10 cellular contexts compared by ENCODE assay signal in the genomic region with DNA sequence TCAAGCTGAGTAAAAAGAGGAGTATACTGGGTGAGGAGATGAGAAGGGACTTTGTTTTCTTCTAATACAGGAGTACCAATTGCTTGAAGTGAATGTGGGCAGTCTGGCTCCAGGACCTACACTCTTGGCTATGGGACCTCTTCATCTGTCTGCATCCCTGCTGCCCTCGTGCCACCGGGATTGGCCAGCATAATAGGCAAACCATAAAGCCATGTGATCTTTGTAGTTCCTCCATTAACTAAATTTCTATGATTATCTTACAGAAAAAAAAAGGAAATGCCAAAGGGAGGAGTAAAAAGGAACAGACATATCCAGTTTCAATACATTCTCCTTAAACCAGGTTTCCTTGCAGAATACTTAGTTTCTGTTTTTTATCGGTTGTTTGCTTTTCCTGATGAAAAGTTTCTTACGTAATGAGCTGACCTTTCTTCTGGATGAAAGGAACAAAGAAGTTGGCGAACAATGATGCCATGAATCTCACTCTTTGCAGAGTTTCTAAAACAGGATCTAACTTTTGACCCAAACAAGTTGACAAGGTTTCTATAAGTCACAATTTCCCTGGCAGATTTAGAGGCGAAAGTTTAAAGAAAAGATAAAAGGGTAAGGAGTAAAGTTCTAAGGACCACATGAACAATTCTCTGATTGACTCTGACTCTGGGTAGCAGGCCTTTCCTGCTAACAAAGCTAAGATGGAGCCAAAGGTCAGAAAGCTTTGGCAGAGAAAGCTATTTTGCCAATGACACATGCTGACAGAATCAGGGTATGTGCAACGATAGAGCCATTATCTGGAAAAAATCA. TPM values are rescaled to one million over a fixed set of nuclear protein-coding genes. Genes with fewer than 3 reads are reported as not detected.
DNase-seq lines count a peak whose midpoint lies in the region; ATAC-seq and TF ChIP-seq lines count a peak whose summit lies in the region.
"Had no signal": no experiment of that assay in that cellular context is flagged by ENCODE, and none has a peak within 500 bp of the region (broad histone marks: within the 10 kb centered on the region; RNA-seq: fewer than 3 reads in every experiment).

No MANE protein-coding gene starts in this region.

- CTCF ChIA-PET in SK-N-SH (lab: Yijun Ruan, JAX): interaction anchor here (1.1 to 1.5 kb wide), 2 partner anchors 40 to 67 kb away, joined by 3 to 4 read pairs; no protein-coding TSS in a partner anchor

- H3K9me2 ChIP-seq in SK-N-SH: no peaks in the 10 kb centered on the region

- peak overlapping the region; percentile 31 for H3K4me2 ChIP-seq in SK-N-SH

- no peak for TF ChIP-seq CTCF in SK-N-SH (IDR thresholded peaks at IDR 0.05)
- no peak for TF ChIP-seq CTCF in fibroblast of the aortic adventitia (IDR thresholded peaks at IDR 0.05; ENCODE audit: insufficient read depth, low read length)
- no peak for TF ChIP-seq CTCF in retinal pigment epithelial cell (conservative IDR thresholded peaks at IDR 0.05; ENCODE audit: low read depth, low read length)

- H3K4me3 ChIP-seq in SK-N-SH (ENCODE audit: low read depth in 2 of 2, low read length in 1 of 2): no peak overlapping the region
- no peak overlapping the region for H3K4me3 ChIP-seq in fibroblast of the aortic adventitia (ENCODE audit: low read depth, low read length)
- no peak overlapping the region for H3K4me3 ChIP-seq in retinal pigment epithelial cell (ENCODE audit: low read length)

- H3K9me3 ChIP-seq in SK-N-SH: no peaks in the 10 kb centered on the region

- no peaks in the 10 kb centered on the region for H3K27me3 ChIP-seq in SK-N-SH (ENCODE audit: insufficient read depth)

- peak; percentile 57 to 97 for TF ChIP-seq EP300 in SK-N-SH (IDR thresholded peaks at IDR 0.05; ENCODE audit: borderline replicate concordance in 1 of 2, low read depth in 1 of 2, low read length in 1 of 2)

- no peak for ATAC-seq in HG03457 (IDR thresholded peaks at IDR 0.05; ENCODE audit: unreplicated experiment)
- ATAC-seq in GM19395 (IDR thresholded peaks at IDR 0.05; ENCODE audit: unreplicated experiment): no peak

- peaks cover 81 to 87% of the 10 kb centered on the region in 2 experiments for H3K36me3 ChIP-seq in SK-N-SH (replicated peaks in 1 of 2; ENCODE audit: control insufficient read depth in 1 of 2, insufficient read depth in 2 of 2, low read length in 1 of 2)

- no peak overlapping the region for H2AFZ ChIP-seq in SK-N-SH (ENCODE audit: low read depth)

- WGBS in SK-N-SH (ENCODE audit: low lambda C conversion rate): 42% methylated on average over 7 of the region's 7 CpGs

- H3F3A ChIP-seq in SK-N-SH (replicated peaks; ENCODE audit: insufficient read depth): peaks cover 77% of the 10 kb centered on the region

- peaks cover 26% of the 10 kb centered on the region; the same call in 1 of the 2 replicates for H3K79me2 ChIP-seq in SK-N-SH (ENCODE audit: insufficient read depth)

- peak overlapping the region; percentile 89 to 93 for H3K27ac ChIP-seq in SK-N-SH (ENCODE audit: low read depth in 2 of 2, low read length in 1 of 2)

- DNase-seq in EL (peak; percentile 96), SK-N-SH (no peak), fibroblast of the aortic adventitia (ENCODE audit: low read depth) (peak; percentile 98), retinal pigment epithelial cell (ENCODE audit: low read depth) (peak; percentile 86)
- DNase-seq in activated CD8-positive, alpha-beta memory T cell treated with anti-CD3 and anti-CD28 coated beads, Interleukin-2, amount 50 U/mL, for 4 hours: no peak
- DNase-seq in stimulated activated naive CD4-positive, alpha-beta T cell (lab: John Stamatoyannopoulos, UW): no peak
- DNase-seq: GDM1, NCI-H524 treated with DMSO at 0.1 percent for 48 hours had no signal

- peaks cover 4% of the 10 kb centered on the region; the same call in 1 of the 2 replicates for H4K20me1 ChIP-seq in SK-N-SH (ENCODE audit: insufficient read depth)

- TF ChIP-seq RAD21 in SK-N-SH (IDR thresholded peaks at IDR 0.05; ENCODE audit: low read length): no peak

- peaks cover 40 to 65% of the 10 kb centered on the region in 2 experiments for H3K4me1 ChIP-seq in SK-N-SH (ENCODE audit: control insufficient read depth in 1 of 2, insufficient read depth in 2 of 2, low read depth in 1 of 2, low read length in 1 of 2)

- POLR2A ChIA-PET in SK-N-SH (lab: Yijun Ruan, JAX): no interaction called here

- H3K9ac ChIP-seq in SK-N-SH: peak overlapping the region; percentile 34; the same call in 1 of the 2 replicates

TF ChIP-seq in SK-N-SH, 30 proteins besides CTCF, POLR2A, EP300 and RAD21 (continues in another document):
- TF ChIP-seq EZH2phosphoT487 (IDR thresholded peaks at IDR 0.05; ENCODE audit: borderline replicate concordance, low read depth) (no peak), GATA2 (CRISPR knock-in tag; IDR thresholded peaks at IDR 0.05) (no peak), MEF2A (IDR thresholded peaks at IDR 0.05; ENCODE audit: borderline replicate concordance, low read depth) (peak; percentile 67; the same call in 1 of the 2 replicates), POLR2AphosphoS5 (IDR thresholded peaks at IDR 0.05; ENCODE audit: low read depth, low read length) (peak; percentile 83; the same call in 1 of the 2 replicates), GABPA (IDR thresholded peaks at IDR 0.05; ENCODE audit: low read depth) (no peak; the same call in 1 of the 2 replicates), RCOR1 (IDR thresholded peaks at IDR 0.05; ENCODE audit: low read length) (no peak), CHD2 (IDR thresholded peaks at IDR 0.05; ENCODE audit: low read length, partially characterized antibody) (no peak), NRF1 (IDR thresholded peaks at IDR 0.05; ENCODE audit: low read depth, low read length) (no peak), RFX5 (IDR thresholded peaks at IDR 0.05; ENCODE audit: low read length) (no peak), RXRA (IDR thresholded peaks at IDR 0.05; ENCODE audit: borderline replicate concordance, low read depth) (peak; percentile 94), MXI1 (IDR thresholded peaks at IDR 0.05; ENCODE audit: low read depth, low read length) (no peak)
- TF ChIP-seq, protein P1, sequence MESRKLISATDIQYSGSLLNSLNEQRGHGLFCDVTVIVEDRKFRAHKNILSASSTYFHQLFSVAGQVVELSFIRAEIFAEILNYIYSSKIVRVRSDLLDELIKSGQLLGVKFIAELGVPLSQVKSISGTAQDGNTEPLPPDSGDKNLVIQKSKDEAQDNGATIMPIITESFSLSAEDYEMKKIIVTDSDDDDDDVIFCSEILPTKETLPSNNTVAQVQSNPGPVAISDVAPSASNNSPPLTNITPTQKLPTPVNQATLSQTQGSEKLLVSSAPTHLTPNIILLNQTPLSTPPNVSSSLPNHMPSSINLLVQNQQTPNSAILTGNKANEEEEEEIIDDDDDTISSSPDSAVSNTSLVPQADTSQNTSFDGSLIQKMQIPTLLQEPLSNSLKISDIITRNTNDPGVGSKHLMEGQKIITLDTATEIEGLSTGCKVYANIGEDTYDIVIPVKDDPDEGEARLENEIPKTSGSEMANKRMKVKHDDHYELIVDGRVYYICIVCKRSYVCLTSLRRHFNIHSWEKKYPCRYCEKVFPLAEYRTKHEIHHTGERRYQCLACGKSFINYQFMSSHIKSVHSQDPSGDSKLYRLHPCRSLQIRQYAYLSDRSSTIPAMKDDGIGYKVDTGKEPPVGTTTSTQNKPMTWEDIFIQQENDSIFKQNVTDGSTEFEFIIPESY (IDR thresholded peaks at IDR 0.05; ENCODE audit: borderline replicate concordance, low read depth): peak; percentile 78
- TF ChIP-seq, protein P2, sequence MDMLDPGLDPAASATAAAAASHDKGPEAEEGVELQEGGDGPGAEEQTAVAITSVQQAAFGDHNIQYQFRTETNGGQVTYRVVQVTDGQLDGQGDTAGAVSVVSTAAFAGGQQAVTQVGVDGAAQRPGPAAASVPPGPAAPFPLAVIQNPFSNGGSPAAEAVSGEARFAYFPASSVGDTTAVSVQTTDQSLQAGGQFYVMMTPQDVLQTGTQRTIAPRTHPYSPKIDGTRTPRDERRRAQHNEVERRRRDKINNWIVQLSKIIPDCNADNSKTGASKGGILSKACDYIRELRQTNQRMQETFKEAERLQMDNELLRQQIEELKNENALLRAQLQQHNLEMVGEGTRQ (IDR thresholded peaks at IDR 0.05; ENCODE audit: borderline replicate concordance, low read depth, low read length): no peak
- TF ChIP-seq, protein P3, sequence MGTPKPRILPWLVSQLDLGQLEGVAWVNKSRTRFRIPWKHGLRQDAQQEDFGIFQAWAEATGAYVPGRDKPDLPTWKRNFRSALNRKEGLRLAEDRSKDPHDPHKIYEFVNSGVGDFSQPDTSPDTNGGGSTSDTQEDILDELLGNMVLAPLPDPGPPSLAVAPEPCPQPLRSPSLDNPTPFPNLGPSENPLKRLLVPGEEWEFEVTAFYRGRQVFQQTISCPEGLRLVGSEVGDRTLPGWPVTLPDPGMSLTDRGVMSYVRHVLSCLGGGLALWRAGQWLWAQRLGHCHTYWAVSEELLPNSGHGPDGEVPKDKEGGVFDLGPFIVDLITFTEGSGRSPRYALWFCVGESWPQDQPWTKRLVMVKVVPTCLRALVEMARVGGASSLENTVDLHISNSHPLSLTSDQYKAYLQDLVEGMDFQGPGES (IDR thresholded peaks at IDR 0.05; ENCODE audit: low read depth, low read length): no peak

RNA-seq across cellular contexts. Expression of a gene that starts 54.1 kb away (rescaled TPM):
- polyA plus RNA-seq in SK-N-SH (2012; rRNA removed): 435 and 471 TPM in 2 replicates
- polyA plus RNA-seq in SK-N-SH (2012; cell fraction: cytosol; rRNA removed): 358 TPM in 2 replicates
- 1,344 and 1,530 TPM in 2 replicates for polyA plus RNA-seq in SK-N-SH (2012; cell fraction: nucleus; rRNA removed)
- total RNA-seq in fibroblast of the aortic adventitia (ENCODE audit: low replicate concordance): 332 and 467 TPM in 2 replicates

RNA-seq across cellular contexts. Expression of a gene that starts 57.9 kb away (rescaled TPM):
- polyA plus RNA-seq in SK-N-SH (2012; rRNA removed): 140 and 197 TPM in 2 replicates
- 221 and 225 TPM in 2 replicates for polyA plus RNA-seq in SK-N-SH (2012; cell fraction: cytosol; rRNA removed)
- polyA plus RNA-seq in SK-N-SH (2012; cell fraction: nucleus; rRNA removed): 81.0 and 164 TPM in 2 replicates
- 71.9 and 85.7 TPM in 2 replicates for total RNA-seq in fibroblast of the aortic adventitia (ENCODE audit: low replicate concordance)

Comparison
In these comparisons a context has a peak if more than half of its experiments do, and no peak if none do; other contexts are left out.
1. DNase-seq: peak in EL (single experiment), fibroblast of the aortic adventitia (single experiment) and retinal pigment epithelial cell (single experiment); none in SK-N-SH (single experiment), activated CD8-positive, alpha-beta memory T cell treated with anti-CD3 and anti-CD28 coated beads, Interleukin-2, amount 50 U/mL, for 4 hours (single experiment) and stimulated activated naive CD4-positive, alpha-beta T cell (0 of 6).